ENCODE assay signal across 8 cellular contexts in the genomic region with DNA sequence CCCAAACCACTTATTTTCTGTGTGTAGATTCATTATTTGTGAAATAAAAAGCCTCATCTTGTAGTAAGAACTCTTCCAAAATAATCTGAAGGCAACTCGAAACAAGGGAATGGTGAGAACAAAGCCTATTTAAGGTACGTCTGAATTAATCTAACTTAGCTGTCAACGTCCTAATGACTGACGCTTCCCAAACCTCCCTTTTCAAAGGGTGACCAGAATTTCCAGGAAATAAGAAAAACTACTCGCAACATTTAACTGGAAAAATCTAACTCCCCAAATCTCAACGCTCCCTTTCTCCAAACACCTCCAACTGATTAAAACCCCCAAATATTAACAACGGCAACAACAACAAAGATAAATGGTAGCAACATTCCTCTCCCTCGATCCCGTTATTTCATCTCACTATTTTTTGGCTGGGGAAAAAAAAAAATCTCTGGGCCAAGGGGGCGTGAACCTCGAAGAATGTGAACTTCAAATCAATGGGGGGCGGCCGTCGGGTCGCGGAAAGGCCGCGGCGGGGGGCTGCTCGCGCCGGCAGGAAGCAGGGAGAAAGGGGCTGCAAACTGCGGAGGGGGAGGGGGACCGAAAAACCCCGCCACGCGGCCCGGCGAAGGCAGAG. TPM values are rescaled to one million over a fixed set of nuclear protein-coding genes. Genes with fewer than 3 reads are reported as not detected.
DNase-seq lines count a peak whose midpoint lies in the region; ATAC-seq and TF ChIP-seq lines count a peak whose summit lies in the region.

No MANE protein-coding gene starts in this region.

- no peak for TF ChIP-seq EP300 in SK-N-SH (IDR thresholded peaks at IDR 0.05; ENCODE audit: borderline replicate concordance in 1 of 2, low read depth in 1 of 2, low read length in 1 of 2)

- POLR2A ChIA-PET in SK-N-SH (lab: Yijun Ruan, JAX) (interaction anchor here (2.1 kb wide), 1 partner anchor 20 kb away, joined by 7 read pairs; a partner anchor contains a TSS), activated B cell treated with CpG ODN at 0.5 μM for 24 hours (lab: Charles Lee) (interaction anchor here (0.6 to 4.7 kb wide), 16 partner anchors 11 to 1253 kb away, joined by 3 to 73 read pairs (median 5); a partner anchor contains a TSS)

- H3K36me3 ChIP-seq in SK-N-SH (replicated peaks in 1 of 2; ENCODE audit: control insufficient read depth in 1 of 2, insufficient read depth in 2 of 2, low read length in 1 of 2) = peaks cover 33 to 38% of the 10 kb centered on the region in 2 experiments

- no peak for TF ChIP-seq RAD21 in SK-N-SH (IDR thresholded peaks at IDR 0.05; ENCODE audit: low read length)

- DNase-seq in SK-N-SH = no peak
- no peak for DNase-seq in activated B cell treated with CpG ODN at 0.5 μM for 24 hours
- no peak for DNase-seq in stimulated activated naive B cell treated with anti-CD40 and anti-IgM and Interleukin-4, amounts not matched to agents 10 μg/mL and 1 μg/mL and 100 μg/mL, for 72 hours
- no peak for DNase-seq in stimulated activated CD4-positive, alpha-beta T cell treated with anti-CD3 and anti-CD28 coated beads, Interleukin-4, amount 100 ng/mL, for 1 hour

- peak overlapping the region; percentile 91 for H3K27ac Mint-ChIP-seq in activated B cell treated with CpG ODN at 0.5 μM for 24 hours
- H3K27ac Mint-ChIP-seq in stimulated activated naive B cell treated with anti-CD40 and anti-IgM and Interleukin-4, amounts not matched to agents 10 μg/mL and 1 μg/mL and 100 μg/mL, for 72 hours = peak overlapping the region; percentile 99

- CTCF ChIA-PET in SK-N-SH (lab: Yijun Ruan, JAX) = interaction anchor here (0.9 to 1.0 kb wide), 2 partner anchors 11 to 208 kb away, joined by 3 read pairs; no protein-coding TSS in a partner anchor
- CTCF ChIA-PET in activated B cell treated with CpG ODN at 0.5 μM for 24 hours (lab: Charles Lee) = no interaction called here

- no peak; the same call in 2 of the 3 replicates for ATAC-seq in SK-N-SH treated with all-trans-retinoic acid at 6 μM for 48 hours
- ATAC-seq in activated B cell treated with CpG ODN at 0.5 μM for 24 hours (ENCODE audit: low read depth) = no peak
- no peak for ATAC-seq in stimulated activated naive B cell treated with anti-CD40 and anti-IgM and Interleukin-4, amounts not matched to agents 10 μg/mL and 1 μg/mL and 100 μg/mL, for 72 hours (replicated peaks)
- no peak for ATAC-seq in GM18873 (IDR thresholded peaks at IDR 0.05; ENCODE audit: low FRiP score, unreplicated experiment)
- no peak for ATAC-seq in HG02763 (IDR thresholded peaks at IDR 0.05; ENCODE audit: unreplicated experiment)

- H2AFZ ChIP-seq in SK-N-SH (ENCODE audit: low read depth) = no peak overlapping the region

- no peaks in the 10 kb centered on the region for H3K27me3 Mint-ChIP-seq in activated B cell treated with CpG ODN at 0.5 μM for 24 hours
- no peaks in the 10 kb centered on the region for H3K27me3 Mint-ChIP-seq in stimulated activated naive B cell treated with anti-CD40 and anti-IgM and Interleukin-4, amounts not matched to agents 10 μg/mL and 1 μg/mL and 100 μg/mL, for 72 hours

- peaks cover 39% of the 10 kb centered on the region for H3K36me3 Mint-ChIP-seq in activated B cell treated with CpG ODN at 0.5 μM for 24 hours (ENCODE audit: low read depth)
- H3K36me3 Mint-ChIP-seq in stimulated activated naive B cell treated with anti-CD40 and anti-IgM and Interleukin-4, amounts not matched to agents 10 μg/mL and 1 μg/mL and 100 μg/mL, for 72 hours = peaks cover 24 to 29% of the 10 kb centered on the region in 2 donors

- H3K4me2 ChIP-seq in SK-N-SH = peak overlapping the region; percentile 81

- no peaks in the 10 kb centered on the region for H3K27me3 ChIP-seq in SK-N-SH (ENCODE audit: insufficient read depth)

- H3F3A ChIP-seq in SK-N-SH (replicated peaks; ENCODE audit: insufficient read depth) = peaks cover 17% of the 10 kb centered on the region

- H3K9me3 ChIP-seq in SK-N-SH = no peaks in the 10 kb centered on the region; the same call in 1 of the 2 replicates

- intact Hi-C loops in activated B cell treated with CpG ODN at 0.5 μM for 24 hours (cut with micrococcal nuclease) = loop anchor here (1.0 to 10.0 kb wide), 5 partner anchors 20 to 215 kb away; a partner anchor contains a TSS

- peaks cover 56% of the 10 kb centered on the region for H3K79me2 ChIP-seq in SK-N-SH (ENCODE audit: insufficient read depth)

- peak overlapping the region; percentile 83 to 97 for H3K27ac ChIP-seq in SK-N-SH (ENCODE audit: low read depth in 2 of 2, low read length in 1 of 2)

- peaks cover 15 to 20% of the 10 kb centered on the region in 2 experiments; a peak in 3 of 4 replicates for H3K4me1 ChIP-seq in SK-N-SH (ENCODE audit: control insufficient read depth in 1 of 2, insufficient read depth in 2 of 2, low read depth in 1 of 2, low read length in 1 of 2)

- peaks cover 49% of the 10 kb centered on the region for H4K20me1 ChIP-seq in SK-N-SH (ENCODE audit: insufficient read depth)

- H3K4me3 ChIP-seq in SK-N-SH (ENCODE audit: low read depth in 2 of 2, low read length in 1 of 2) (peak overlapping the region; percentile 74 to 90), iPS-11a (ENCODE audit: low read depth, low read length) (peak overlapping the region; percentile 94)

- H3K9ac ChIP-seq in SK-N-SH = peak overlapping the region; percentile 99

- peak overlapping the region; percentile 96 for H3K4me3 Mint-ChIP-seq in activated B cell treated with CpG ODN at 0.5 μM for 24 hours
- H3K4me3 Mint-ChIP-seq in stimulated activated naive B cell treated with anti-CD40 and anti-IgM and Interleukin-4, amounts not matched to agents 10 μg/mL and 1 μg/mL and 100 μg/mL, for 72 hours = peak overlapping the region; percentile 93 to 96

- H3K4me1 Mint-ChIP-seq in activated B cell treated with CpG ODN at 0.5 μM for 24 hours = peaks cover 59% of the 10 kb centered on the region
- peaks cover 25 to 34% of the 10 kb centered on the region in 2 donors for H3K4me1 Mint-ChIP-seq in stimulated activated naive B cell treated with anti-CD40 and anti-IgM and Interleukin-4, amounts not matched to agents 10 μg/mL and 1 μg/mL and 100 μg/mL, for 72 hours

- TF ChIP-seq CTCF in SK-N-SH (IDR thresholded peaks at IDR 0.05) (no peak), activated B cell treated with CpG ODN at 0.5 μM for 24 hours (IDR thresholded peaks at IDR 0.05) (no peak)

- H3K9me2 ChIP-seq in SK-N-SH = no peaks in the 10 kb centered on the region

- no peaks in the 10 kb centered on the region for H3K9me3 Mint-ChIP-seq in activated B cell treated with CpG ODN at 0.5 μM for 24 hours
- H3K9me3 Mint-ChIP-seq in stimulated activated naive B cell treated with anti-CD40 and anti-IgM and Interleukin-4, amounts not matched to agents 10 μg/mL and 1 μg/mL and 100 μg/mL, for 72 hours = no peaks in the 10 kb centered on the region

- WGBS in SK-N-SH (ENCODE audit: low lambda C conversion rate) = under 1% methylated on average over 21 of the region's 29 CpGs

TF ChIP-seq in SK-N-SH, 30 proteins besides CTCF, POLR2A, EP300 and RAD21:
- TF ChIP-seq, protein P1, sequence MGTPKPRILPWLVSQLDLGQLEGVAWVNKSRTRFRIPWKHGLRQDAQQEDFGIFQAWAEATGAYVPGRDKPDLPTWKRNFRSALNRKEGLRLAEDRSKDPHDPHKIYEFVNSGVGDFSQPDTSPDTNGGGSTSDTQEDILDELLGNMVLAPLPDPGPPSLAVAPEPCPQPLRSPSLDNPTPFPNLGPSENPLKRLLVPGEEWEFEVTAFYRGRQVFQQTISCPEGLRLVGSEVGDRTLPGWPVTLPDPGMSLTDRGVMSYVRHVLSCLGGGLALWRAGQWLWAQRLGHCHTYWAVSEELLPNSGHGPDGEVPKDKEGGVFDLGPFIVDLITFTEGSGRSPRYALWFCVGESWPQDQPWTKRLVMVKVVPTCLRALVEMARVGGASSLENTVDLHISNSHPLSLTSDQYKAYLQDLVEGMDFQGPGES (IDR thresholded peaks at IDR 0.05; ENCODE audit: low read depth, low read length) = no peak
- TF ChIP-seq, protein P2, sequence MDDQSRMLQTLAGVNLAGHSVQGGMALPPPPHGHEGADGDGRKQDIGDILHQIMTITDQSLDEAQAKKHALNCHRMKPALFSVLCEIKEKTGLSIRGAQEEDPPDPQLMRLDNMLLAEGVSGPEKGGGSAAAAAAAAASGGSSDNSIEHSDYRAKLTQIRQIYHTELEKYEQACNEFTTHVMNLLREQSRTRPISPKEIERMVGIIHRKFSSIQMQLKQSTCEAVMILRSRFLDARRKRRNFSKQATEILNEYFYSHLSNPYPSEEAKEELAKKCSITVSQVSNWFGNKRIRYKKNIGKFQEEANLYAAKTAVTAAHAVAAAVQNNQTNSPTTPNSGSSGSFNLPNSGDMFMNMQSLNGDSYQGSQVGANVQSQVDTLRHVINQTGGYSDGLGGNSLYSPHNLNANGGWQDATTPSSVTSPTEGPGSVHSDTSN (IDR thresholded peaks at IDR 0.05) = peak; percentile 55
TF ChIP-seq in SK-N-SH: peak in this region for 1.

TF ChIP-seq in SK-N-SH treated with all-trans-retinoic acid at 6 μM for 48 hours, 23 proteins besides CTCF, POLR2A, EP300 and RAD21 (continues in another document):
- TF ChIP-seq TOX (CRISPR knock-in tag; IDR thresholded peaks at IDR 0.05; ENCODE audit: borderline replicate concordance) (no peak), ZNF565 (CRISPR knock-in tag; conservative IDR thresholded peaks at IDR 0.05; ENCODE audit: low read depth) (no peak), ZFP30 (CRISPR knock-in tag; IDR thresholded peaks at IDR 0.05) (no peak), BACH2 (CRISPR knock-in tag; IDR thresholded peaks at IDR 0.05; ENCODE audit: borderline replicate concordance) (no peak), TCF4 (CRISPR knock-in tag; IDR thresholded peaks at IDR 0.05; ENCODE audit: borderline replicate concordance) (no peak)

RNA-seq across cellular contexts. Expression of a gene that starts 0.6 kb away (rescaled TPM):
- polyA plus RNA-seq in SK-N-SH (2012; rRNA removed) = 79.8 and 81.8 TPM in 2 replicates
- 74.3 and 75.6 TPM in 2 replicates for polyA plus RNA-seq in SK-N-SH (2012; cell fraction: cytosol; rRNA removed)
- polyA plus RNA-seq in SK-N-SH (2012; cell fraction: nucleus; rRNA removed) = 110 and 164 TPM in 2 replicates
- total RNA-seq in activated B cell treated with CpG ODN at 0.5 μM for 24 hours = 168 and 192 TPM in 2 replicates

RNA-seq across cellular contexts. Expression of a gene that starts 19.9 kb away (rescaled TPM):
- 43.8 and 55.2 TPM in 2 replicates for polyA plus RNA-seq in SK-N-SH (2012; rRNA removed)
- polyA plus RNA-seq in SK-N-SH (2012; cell fraction: cytosol; rRNA removed) = 54.6 and 58.1 TPM in 2 replicates
- 46.8 and 46.9 TPM in 2 replicates for polyA plus RNA-seq in SK-N-SH (2012; cell fraction: nucleus; rRNA removed)
- 175 and 184 TPM in 2 replicates for total RNA-seq in activated B cell treated with CpG ODN at 0.5 μM for 24 hours
